In the genomic region with DNA sequence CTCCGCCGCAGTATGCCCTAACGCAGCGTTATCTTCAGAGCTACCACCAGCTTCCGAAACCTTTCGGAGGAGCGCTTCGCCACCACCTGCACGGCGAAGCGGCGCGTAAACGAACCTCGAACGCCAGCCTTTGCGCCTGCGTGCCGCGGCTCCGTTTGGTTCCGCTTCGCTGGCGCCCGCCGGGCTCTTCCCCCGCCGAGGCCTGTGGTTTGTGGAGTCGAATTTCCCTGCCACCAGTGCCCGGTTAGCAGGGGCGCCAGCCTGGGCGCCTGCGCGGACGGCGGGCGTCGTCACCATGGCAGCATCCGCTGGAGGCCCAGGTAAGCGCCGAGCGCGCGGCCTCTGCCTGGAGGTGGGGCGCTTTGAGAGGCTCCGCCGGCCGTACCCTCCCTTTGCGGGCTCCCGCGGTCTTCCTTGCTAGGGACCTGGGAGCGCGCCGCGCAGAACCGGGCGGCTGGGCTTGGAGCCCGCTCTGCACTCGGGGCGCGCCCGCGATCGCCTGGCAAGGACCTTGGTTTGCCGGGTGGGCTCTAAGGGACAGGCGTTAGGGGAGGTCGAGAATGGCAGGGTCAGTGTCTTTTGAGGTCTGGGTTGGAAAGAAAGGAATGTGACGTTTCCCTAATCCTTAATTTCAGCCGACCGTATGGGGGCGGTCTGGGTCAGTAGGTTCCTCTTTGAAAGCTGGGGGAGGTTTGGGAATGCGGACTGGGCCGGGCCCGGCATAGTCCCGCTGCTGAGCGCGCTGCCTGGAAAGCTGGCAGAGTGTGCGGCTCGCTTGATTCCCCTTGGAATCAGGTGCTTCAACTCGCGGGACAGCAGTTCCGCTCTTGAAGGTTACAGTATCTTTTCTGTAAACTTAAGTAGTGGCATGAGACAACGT, we compare ENCODE assay signal across 8 cellular contexts.
DNase-seq lines count a peak whose midpoint lies in the region; ATAC-seq lines count a peak whose summit lies in the region.

TSS of gene FAM151B (plus strand) at position 272 of the 880 bp plus-strand sequence. CDS start at position 296, 24 bp downstream.

- DNase-seq in AML-193 (lab: John Stamatoyannopoulos, UW) (peak; percentile 42 to 43), GM19238 (ENCODE audit: insufficient read length, low spot score) (peak; percentile 58), NCI-H446 treated with DMSO at 0.1 percent for 48 hours (lab: John Stamatoyannopoulos, UW) (peak; percentile 88), kidney tubule cell (ENCODE audit: low spot score) (peak; percentile 99)
- peak; percentile 65 to 71 for DNase-seq in activated CD4-positive, alpha-beta T cell treated with anti-CD3 and anti-CD28 coated beads for 4 hours
- DNase-seq in stimulated activated CD4-positive, alpha-beta T cell treated with anti-CD3 and anti-CD28 coated beads, Interleukin-15, amount 100 ng/mL, for 24 hours = peak; percentile 89

- peak within 1 kb of the TSS; percentile 65 for H3K27ac ChIP-seq in cingulate gyrus (ENCODE audit: low read depth, low read length)

- peak; percentile 95 for ATAC-seq in HG03432 (IDR thresholded peaks at IDR 0.05; ENCODE audit: unreplicated experiment)

Comparison
In these comparisons a context has a peak if more than half of its experiments do, and no peak if none do; other contexts are left out.
1. Peak in every context shown above with its lines: DNase-seq, ATAC-seq and H3K27ac ChIP-seq.
2. DNase-seq: peak in every context shown above with its lines; median percentile 99 in kidney tubule cell; 89 in stimulated activated CD4-positive, alpha-beta T cell treated with anti-CD3 and anti-CD28 coated beads, Interleukin-15, amount 100 ng/mL, for 24 hours; 88 in NCI-H446 treated with DMSO at 0.1 percent for 48 hours; 68 in activated CD4-positive, alpha-beta T cell treated with anti-CD3 and anti-CD28 coated beads for 4 hours; 58 in GM19238; 42 in AML-193.